Comparison of ENCODE assay signal across 8 cellular contexts in the genomic region with DNA sequence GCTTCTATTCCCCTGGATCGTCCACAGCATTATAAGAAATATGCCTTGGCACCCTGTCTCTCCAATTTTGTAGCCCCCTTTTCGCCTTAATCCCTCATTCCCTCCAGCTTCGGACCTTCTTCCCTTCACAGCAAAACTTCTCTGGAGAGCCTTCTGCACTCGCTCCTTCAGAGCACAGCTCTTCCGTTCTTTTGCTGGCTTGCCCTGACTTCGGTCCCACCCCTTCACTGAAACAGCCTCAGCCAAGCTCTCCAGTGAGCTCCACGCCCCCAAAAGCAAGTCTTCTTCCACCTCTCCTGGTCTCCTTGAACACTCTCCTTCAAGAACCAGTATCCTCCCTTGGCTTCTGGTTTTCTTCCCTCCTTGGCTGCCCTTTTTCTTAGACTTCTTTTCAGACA. TPM values are rescaled to one million over a fixed set of nuclear protein-coding genes. Genes with fewer than 3 reads are reported as not detected.
DNase-seq lines count a peak whose midpoint lies in the region; ATAC-seq, FAIRE-seq and TF ChIP-seq lines count a peak whose summit lies in the region.

No MANE protein-coding gene starts in this region.

- WGBS in upper lobe of left lung, 2 donors, result 9 to 24% methylated on average over 7 of the region's 7 CpGs

- no peak for ATAC-seq in memory B cell (ENCODE audit: low read depth)
- ATAC-seq in upper lobe of left lung (ENCODE audit: low FRiP score in 2 of 2), result peak in 1 of 2 donors; percentile 38

- FAIRE-seq in bronchial epithelial cell (lab: Jason Lieb, UNC), result no peak

- TF ChIP-seq POLR2A in upper lobe of left lung (IDR thresholded peaks at IDR 0.05), result no peak

- H3K9me3 Mint-ChIP-seq in activated naive CD4-positive, alpha-beta T cell treated with anti-CD3 and anti-CD28 coated beads for 36 hours, result no peaks in the 10 kb centered on the region
- H3K9me3 Mint-ChIP-seq in memory B cell, result no peaks in the 10 kb centered on the region

- H3K4me3 Mint-ChIP-seq in activated naive CD4-positive, alpha-beta T cell treated with anti-CD3 and anti-CD28 coated beads for 36 hours, result peak overlapping the region; percentile 28
- peak overlapping the region; percentile 63 for H3K4me3 Mint-ChIP-seq in memory B cell

- H3K4me3 ChIP-seq in bronchial epithelial cell (ENCODE audit: low read depth, low read length) (peak overlapping the region; percentile 62), upper lobe of left lung (peak overlapping the region; percentile 59 to 88 (median 83))

- peaks cover 38% of the 10 kb centered on the region for H3K27me3 Mint-ChIP-seq in activated naive CD4-positive, alpha-beta T cell treated with anti-CD3 and anti-CD28 coated beads for 36 hours (ENCODE audit: low read depth)
- peaks cover 33% of the 10 kb centered on the region for H3K27me3 Mint-ChIP-seq in memory B cell

- no peaks in the 10 kb centered on the region for H3K9me3 ChIP-seq in upper lobe of left lung

- H3K4me1 Mint-ChIP-seq in activated naive CD4-positive, alpha-beta T cell treated with anti-CD3 and anti-CD28 coated beads for 36 hours (ENCODE audit: low read depth), result peaks cover 8% of the 10 kb centered on the region
- H3K4me1 Mint-ChIP-seq in memory B cell, result peaks cover 9% of the 10 kb centered on the region

- intact Hi-C loops in activated naive CD4-positive, alpha-beta T cell treated with anti-CD3 and anti-CD28 coated beads for 36 hours (cut with micrococcal nuclease), result no loop called here

- peaks cover 13 to 31% (median 18%) of the 10 kb centered on the region in 4 donors for H3K4me1 ChIP-seq in upper lobe of left lung

- POLR2A ChIA-PET in HEK293T (lab: Yijun Ruan, JAX), result no interaction called here

- CTCF ChIA-PET in activated naive CD4-positive, alpha-beta T cell treated with anti-CD3 and anti-CD28 coated beads for 36 hours (lab: Charles Lee), result no interaction called here
- CTCF ChIA-PET in HEK293T (lab: Yijun Ruan, JAX), result no interaction called here

- TF ChIP-seq EP300 in upper lobe of left lung (IDR thresholded peaks at IDR 0.05), result no peak

- no peak for DNase-seq in activated naive CD4-positive, alpha-beta T cell treated with anti-CD3 and anti-CD28 coated beads for 36 hours
- DNase-seq in activated naive CD4-positive, alpha-beta T cell (lab: John Stamatoyannopoulos, UW), result no peak
- DNase-seq in bronchial epithelial cell (ENCODE audit: low read depth) (no peak), memory B cell (ENCODE audit: low spot score in 2 of 2) (no peak), upper lobe of left lung (peak in 1 of 2 donors; percentile 13), HEK293T (ENCODE audit: extremely low spot score) (no peak), HuH-7 (ENCODE audit: low spot score) (no peak), NCI-H2171 treated with DMSO at 0.1 percent for 48 hours (lab: John Stamatoyannopoulos, UW) (no peak)

- H3K36me3 ChIP-seq in bronchial epithelial cell (ENCODE audit: control insufficient read depth, insufficient read depth, low read length) (no peaks in the 10 kb centered on the region), upper lobe of left lung (no peaks in the 10 kb centered on the region)

- no peak overlapping the region for H3K27ac ChIP-seq in upper lobe of left lung

- no peak overlapping the region for H3K27ac Mint-ChIP-seq in activated naive CD4-positive, alpha-beta T cell treated with anti-CD3 and anti-CD28 coated beads for 36 hours
- no peak overlapping the region for H3K27ac Mint-ChIP-seq in memory B cell

- no peaks in the 10 kb centered on the region for H3K36me3 Mint-ChIP-seq in activated naive CD4-positive, alpha-beta T cell treated with anti-CD3 and anti-CD28 coated beads for 36 hours (ENCODE audit: low read depth)
- peaks cover under 1% of the 10 kb centered on the region for H3K36me3 Mint-ChIP-seq in memory B cell

- no peak for TF ChIP-seq CTCF in bronchial epithelial cell (IDR thresholded peaks at IDR 0.05; ENCODE audit: insufficient read depth, low read length, severe bottlenecking)
- no peak for TF ChIP-seq CTCF in upper lobe of left lung (IDR thresholded peaks at IDR 0.05)

- H3K27me3 ChIP-seq in bronchial epithelial cell (ENCODE audit: control insufficient read depth, insufficient read depth, low read length) (no peaks in the 10 kb centered on the region), upper lobe of left lung (peaks cover 0 to 6% (median 1%) of the 10 kb centered on the region in 4 donors)

TF ChIP-seq in HEK293T, 16 proteins besides CTCF, POLR2A, EP300 and RAD21:
- TF ChIP-seq NFRKB (IDR thresholded peaks at IDR 0.05) (no peak), FOXK2 (IDR thresholded peaks at IDR 0.05) (no peak), ARNT (IDR thresholded peaks at IDR 0.05) (no peak), FOXM1 (IDR thresholded peaks at IDR 0.05; ENCODE audit: borderline replicate concordance) (no peak), CTBP1 (IDR thresholded peaks at IDR 0.05; ENCODE audit: borderline replicate concordance) (no peak), FOXA1 (IDR thresholded peaks at IDR 0.05) (no peak), HDGF (IDR thresholded peaks at IDR 0.05; ENCODE audit: borderline replicate concordance) (no peak), SUZ12 (IDR thresholded peaks at IDR 0.05) (no peak), LEF1 (IDR thresholded peaks at IDR 0.05; ENCODE audit: borderline replicate concordance) (no peak), L3MBTL2 (conservative IDR thresholded peaks at IDR 0.05) (no peak), TARDBP (IDR thresholded peaks at IDR 0.05) (no peak), ZNF384 (IDR thresholded peaks at IDR 0.05) (no peak)
- TF ChIP-seq, protein P1, sequence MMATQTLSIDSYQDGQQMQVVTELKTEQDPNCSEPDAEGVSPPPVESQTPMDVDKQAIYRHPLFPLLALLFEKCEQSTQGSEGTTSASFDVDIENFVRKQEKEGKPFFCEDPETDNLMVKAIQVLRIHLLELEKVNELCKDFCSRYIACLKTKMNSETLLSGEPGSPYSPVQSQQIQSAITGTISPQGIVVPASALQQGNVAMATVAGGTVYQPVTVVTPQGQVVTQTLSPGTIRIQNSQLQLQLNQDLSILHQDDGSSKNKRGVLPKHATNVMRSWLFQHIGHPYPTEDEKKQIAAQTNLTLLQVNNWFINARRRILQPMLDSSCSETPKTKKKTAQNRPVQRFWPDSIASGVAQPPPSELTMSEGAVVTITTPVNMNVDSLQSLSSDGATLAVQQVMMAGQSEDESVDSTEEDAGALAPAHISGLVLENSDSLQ (IDR thresholded peaks at IDR 0.05), result no peak
TF ChIP-seq in HEK293T: peak in this region for 0.

RNA-seq across cellular contexts. Expression of a gene that starts 1.5 kb away (rescaled TPM):
- 1 to 10 TPM; 1.7 to 1.8 TPM for total RNA-seq in activated naive CD4-positive, alpha-beta T cell treated with anti-CD3 and anti-CD28 coated beads for 36 hours
- total RNA-seq in bronchial epithelial cell (19.0 and 27.1 TPM in 2 replicates), upper lobe of left lung (1 to 10 TPM; 2.3 to 8.4 (median 3.9) TPM)
